12 cellular contexts compared by ENCODE assay signal in genomic region chr21:45012661-45013270, GRCh38.
DNase-seq lines count a peak whose midpoint lies in the region; ATAC-seq and TF ChIP-seq lines count a peak whose summit lies in the region.
"Had no signal": no experiment of that assay in that cellular context is flagged by ENCODE, and none has a peak within 500 bp of the region (broad histone marks: within the 10 kb centered on the region; RNA-seq: fewer than 3 reads in every experiment).

No MANE protein-coding gene starts in this region.

- peak overlapping the region; percentile 23 to 55 for H3K4me3 ChIP-seq in HCT116 (replicated peaks in 1 of 2; ENCODE audit: low read depth in 1 of 2, low read length in 2 of 2)
- no peak overlapping the region for H3K4me3 ChIP-seq in SJCRH30
- H3K4me3 ChIP-seq: SK-N-MC, uterus had no signal

- no peaks in the 10 kb centered on the region for H3K9me2 ChIP-seq in HCT116 (ENCODE audit: insufficient read depth)

- peak in 1 of 3 experiments; percentile 11; a peak in 1 of 6 replicates for TF ChIP-seq CTCF in HCT116 (IDR thresholded peaks at IDR 0.05 in 2 of 3, conservative IDR thresholded peaks at IDR 0.05 in 1 of 3; ENCODE audit: borderline replicate concordance in 1 of 3, insufficient read depth in 1 of 3, low read depth in 2 of 3, low read length in 2 of 3)

- H3K27ac ChIP-seq in HCT116 (ENCODE audit: low read depth, low read length) (peak overlapping the region; percentile 65), SJCRH30 (peak overlapping the region; percentile 75)
- H3K27ac ChIP-seq: neutrophil, SK-N-MC, uterus had no signal

- H3K79me2 ChIP-seq in HCT116 (ENCODE audit: insufficient read depth, low read length), result no peaks in the 10 kb centered on the region

- peak; percentile 86 for ATAC-seq in HCT116
- ATAC-seq in HG02763 (IDR thresholded peaks at IDR 0.05; ENCODE audit: unreplicated experiment), result no peak
- ATAC-seq in GM21447 (IDR thresholded peaks at IDR 0.05; ENCODE audit: unreplicated experiment), result no peak

- peak overlapping the region; percentile 94 for H3K4me2 ChIP-seq in HCT116 (ENCODE audit: low read length)

- no peaks in the 10 kb centered on the region for H4K20me1 ChIP-seq in HCT116 (ENCODE audit: insufficient read depth)

- H3K36me3 ChIP-seq in HCT116 (ENCODE audit: control insufficient read depth in 1 of 2, insufficient read depth in 2 of 2, low read length in 2 of 2) (no peaks in the 10 kb centered on the region), SJCRH30 (no peaks in the 10 kb centered on the region)
- H3K36me3 ChIP-seq: neutrophil, uterus had no signal

- no peaks in the 10 kb centered on the region for H3K27me3 ChIP-seq in HCT116 (ENCODE audit: insufficient read depth, low read length)
- H3K27me3 ChIP-seq in SJCRH30, result no peaks in the 10 kb centered on the region
- H3K27me3 ChIP-seq: uterus had no signal

- RAD21 ChIA-PET in HCT116 (lab: Charles Lee; ENCODE audit: low non-redundant PET in 1 of 2, low total read pairs in 2 of 2, uncharacterized antibody in 2 of 2, unreplicated experiment in 2 of 2), result interaction anchor here (0.8 to 1.2 kb wide), 2 partner anchors 125 to 127 kb away, joined by 3 to 4 read pairs; no protein-coding TSS in a partner anchor

- DNase-seq in HCT116 (ENCODE audit: low read depth, low spot score), result peak; percentile 36
- peak in 1 of 2 experiments; percentile 63 for DNase-seq in SJCRH30
- DNase-seq in glomerular visceral epithelial cell (ENCODE audit: extremely low spot score), result peak; percentile 74
- DNase-seq in posterior vena cava (ENCODE audit: low spot score), result peak; percentile 49
- no peak for DNase-seq in NCI-H1092 (lab: John Stamatoyannopoulos, UW)
- DNase-seq in NCI-H2107 treated with DMSO at 0.1 percent for 48 hours (lab: John Stamatoyannopoulos, UW; ENCODE audit: unreplicated experiment), result no peak
- DNase-seq: NCI-H1694 had no signal

- CTCF ChIA-PET in HCT116 (lab: Charles Lee), result interaction anchor here (0.6 to 1.6 kb wide), 5 partner anchors 10 to 219 kb away, joined by 3 to 8 read pairs (median 3); no protein-coding TSS in a partner anchor

- POLR2A ChIA-PET in HCT116 (lab: Charles Lee), result interaction anchor here (1.2 kb wide), 1 partner anchor 11 kb away, joined by 9 read pairs; no protein-coding TSS in a partner anchor

- H3K9me3 ChIP-seq in HCT116 (ENCODE audit: control insufficient read depth in 1 of 2, insufficient read depth in 1 of 2, low read depth in 1 of 2, low read length in 2 of 2) (no peaks in the 10 kb centered on the region), SJCRH30 (replicated peaks) (0 out of 2 replicates have a peak, but pooled peaks cover 4% of the 10 kb centered on the region)
- H3K9me3 ChIP-seq: neutrophil, uterus had no signal

- peak overlapping the region; percentile 51 for H3K9ac ChIP-seq in HCT116 (ENCODE audit: low read length)

- H3K4me1 ChIP-seq in HCT116 (ENCODE audit: control insufficient read depth in 1 of 2, insufficient read depth in 2 of 2, low read length in 2 of 2), result peaks cover 23 to 34% of the 10 kb centered on the region in 2 experiments
- peaks cover 47% of the 10 kb centered on the region for H3K4me1 ChIP-seq in SJCRH30
- H3K4me1 ChIP-seq: uterus had no signal

- peak overlapping the region; percentile 38 for H2AFZ ChIP-seq in HCT116 (ENCODE audit: low read depth, low read length, poor library complexity, severe bottlenecking)

- intact Hi-C loops in HCT116 (cut with micrococcal nuclease), result no loop called here
- intact Hi-C loops in posterior vena cava (cut with DNase I), result no loop called here

- TF ChIP-seq RAD21 in HCT116 (IDR thresholded peaks at IDR 0.05; ENCODE audit: low read depth), result no peak

- no TSS peak for BruUV-seq in HCT116 (replicated peaks; lab: Mats Ljungman, UMichigan)

- TF ChIP-seq POLR2A in HCT116 (IDR thresholded peaks at IDR 0.05; ENCODE audit: borderline replicate concordance, extremely low read depth, insufficient read depth, insufficient read length), result no peak

TF ChIP-seq in HCT116, 20 proteins besides CTCF, POLR2A, EP300 and RAD21:
- no peak for TF ChIP-seq EGR1 (IDR thresholded peaks at IDR 0.05; ENCODE audit: low read depth)

Comparison
In these comparisons a context has a peak if more than half of its experiments do, and no peak if none do; other contexts are left out.
1. DNase-seq: peak in HCT116 (single experiment), glomerular visceral epithelial cell (single experiment) and posterior vena cava (single experiment); none in NCI-H1092 (single experiment) and NCI-H2107 treated with DMSO at 0.1 percent for 48 hours (single experiment).